In genomic region chr3:142931222-142931621, GRCh38 we compare ENCODE assay signal across 11 cellular contexts. TPM values are rescaled to one million over a fixed set of nuclear protein-coding genes. Genes with fewer than 3 reads are reported as not detected.
DNase-seq lines count a peak whose midpoint lies in the region; ATAC-seq and TF ChIP-seq lines count a peak whose summit lies in the region.
"Had no signal": no experiment of that assay in that cellular context is flagged by ENCODE, and none has a peak within 500 bp of the region (broad histone marks: within the 10 kb centered on the region; RNA-seq: fewer than 3 reads in every experiment).

No MANE protein-coding gene starts in this region.

- H2AFZ ChIP-seq in SK-N-SH (ENCODE audit: low read depth) (no peak overlapping the region), osteoblast (ENCODE audit: low read length) (no peak overlapping the region)
- H2AFZ ChIP-seq: parathyroid adenoma had no signal

- no peaks in the 10 kb centered on the region for H3K79me2 ChIP-seq in SK-N-SH (ENCODE audit: insufficient read depth)
- no peaks in the 10 kb centered on the region for H3K79me2 ChIP-seq in osteoblast (ENCODE audit: insufficient read depth, low read length)
- H3K79me2 ChIP-seq: parathyroid adenoma had no signal

- H3K9me3 ChIP-seq in SK-N-SH (no peaks in the 10 kb centered on the region), osteoblast (ENCODE audit: low read depth, low read length) (no peaks in the 10 kb centered on the region)

- H3K27me3 ChIP-seq in SK-N-SH (ENCODE audit: insufficient read depth), result no peaks in the 10 kb centered on the region
- peaks cover 10% of the 10 kb centered on the region for H3K27me3 ChIP-seq in osteoblast (ENCODE audit: insufficient read depth, low read length)
- H3K27me3 ChIP-seq: cardiac muscle cell had no signal

- CTCF ChIA-PET in SK-N-SH (lab: Yijun Ruan, JAX), result interaction anchor here (0.7 to 2.1 kb wide), 10 partner anchors 9 to 806 kb away, joined by 3 to 8 read pairs (median 4); no protein-coding TSS in a partner anchor

- no peak for TF ChIP-seq EP300 in SK-N-SH (IDR thresholded peaks at IDR 0.05; ENCODE audit: borderline replicate concordance in 1 of 2, low read depth in 1 of 2, low read length in 1 of 2)

- POLR2A ChIA-PET in SK-N-SH (lab: Yijun Ruan, JAX), result no interaction called here

- H3K27ac ChIP-seq in SK-N-SH (ENCODE audit: low read depth in 2 of 2, low read length in 1 of 2) (no peak overlapping the region), osteoblast (ENCODE audit: low read depth, low read length) (no peak overlapping the region)
- H3K27ac ChIP-seq: C4-2B, cardiac muscle cell, parathyroid adenoma had no signal

- H3K4me2 ChIP-seq in SK-N-SH (no peak overlapping the region), osteoblast (ENCODE audit: insufficient read depth, low read length) (no peak overlapping the region)

- WGBS in SK-N-SH (ENCODE audit: low lambda C conversion rate), result 63% methylated on average over 6 of the region's 6 CpGs

- no peak for TF ChIP-seq RAD21 in SK-N-SH (IDR thresholded peaks at IDR 0.05; ENCODE audit: low read length)

- H3K9ac ChIP-seq in SK-N-SH, result no peak overlapping the region
- H3K9ac ChIP-seq: parathyroid adenoma had no signal

- H3K4me3 ChIP-seq in SK-N-SH (ENCODE audit: low read depth in 2 of 2, low read length in 1 of 2) (no peak overlapping the region), osteoblast (ENCODE audit: insufficient read depth, low read length) (no peak overlapping the region)
- H3K4me3 ChIP-seq: cardiac muscle cell had no signal

- no peaks in the 10 kb centered on the region for H4K20me1 ChIP-seq in SK-N-SH (ENCODE audit: insufficient read depth)
- no peaks in the 10 kb centered on the region for H4K20me1 ChIP-seq in osteoblast (ENCODE audit: insufficient read depth, low read length)

- TF ChIP-seq CTCF in SK-N-SH (IDR thresholded peaks at IDR 0.05) (peak; percentile 27; the same call in 1 of the 2 replicates), osteoblast (IDR thresholded peaks at IDR 0.05; ENCODE audit: extremely low read depth, low read depth, low read length) (peak; percentile 12)

- peak; percentile 86 for ATAC-seq in HG02884 (IDR thresholded peaks at IDR 0.05; ENCODE audit: unreplicated experiment)
- ATAC-seq in left lobe of liver, result no peak
- ATAC-seq in GM18907 (IDR thresholded peaks at IDR 0.05; ENCODE audit: unreplicated experiment), result no peak

- no peaks in the 10 kb centered on the region for H3F3A ChIP-seq in SK-N-SH (replicated peaks; ENCODE audit: insufficient read depth)

- H3K36me3 ChIP-seq in SK-N-SH (replicated peaks in 1 of 2; ENCODE audit: control insufficient read depth in 1 of 2, insufficient read depth in 2 of 2, low read length in 1 of 2) (no peaks in the 10 kb centered on the region), osteoblast (ENCODE audit: insufficient read depth, low read length) (no peaks in the 10 kb centered on the region)
- H3K36me3 ChIP-seq: cardiac muscle cell had no signal

- H3K4me1 ChIP-seq in SK-N-SH (ENCODE audit: control insufficient read depth in 1 of 2, insufficient read depth in 2 of 2, low read depth in 1 of 2, low read length in 1 of 2), result no peaks in the 10 kb centered on the region
- H3K4me1 ChIP-seq in osteoblast (ENCODE audit: insufficient read depth, low read length), result no peaks in the 10 kb centered on the region
- H3K4me1 ChIP-seq: parathyroid adenoma had no signal

- H3K9me2 ChIP-seq in SK-N-SH, result no peaks in the 10 kb centered on the region

- DNase-seq in activated CD4-positive, alpha-beta T cell treated with anti-CD3 and anti-CD28 coated beads for 48 hours, result peak; percentile 62
- no peak for DNase-seq in activated CD4-positive, alpha-beta T cell treated with anti-CD3 and anti-CD28 coated beads, Interleukin-2, amount 50 U/mL, for 4 hours
- DNase-seq in SK-N-SH (peak; percentile 44), osteoblast (ENCODE audit: insufficient read length, low spot score, missing footprints) (no peak), left lobe of liver (ENCODE audit: low spot score) (no peak), Ammon's horn (ENCODE audit: low spot score) (no peak)

TF ChIP-seq in SK-N-SH, 30 proteins besides CTCF, POLR2A, EP300 and RAD21:
- TF ChIP-seq TCF12 (IDR thresholded peaks at IDR 0.05) (no peak), TEAD4 (IDR thresholded peaks at IDR 0.05; ENCODE audit: borderline replicate concordance, insufficient read depth) (no peak)

RNA-seq across cellular contexts. Expression of gene PAQR9, which starts 32.3 kb away (rescaled TPM):
- 0.10 and 0.16 TPM in 2 replicates for polyA plus RNA-seq in SK-N-SH (2012; rRNA removed)
- 0.15 and 0.16 TPM in 2 replicates for polyA plus RNA-seq in SK-N-SH (2012; cell fraction: cytosol; rRNA removed)
- polyA plus RNA-seq in SK-N-SH (2012; cell fraction: nucleus; rRNA removed), result 0.15 and 0.23 TPM in 2 replicates
- total RNA-seq in osteoblast (not detected in 2 replicates), left lobe of liver (11.5 TPM)

RNA-seq across cellular contexts. Expression of gene PCOLCE2, which starts 42.3 kb away (rescaled TPM):
- polyA plus RNA-seq in SK-N-SH (2012; rRNA removed), result 22.2 and 25.4 TPM in 2 replicates
- polyA plus RNA-seq in SK-N-SH (2012; cell fraction: cytosol; rRNA removed), result 26.6 and 26.8 TPM in 2 replicates
- 15.3 and 18.2 TPM in 2 replicates for polyA plus RNA-seq in SK-N-SH (2012; cell fraction: nucleus; rRNA removed)
- total RNA-seq in osteoblast (19.7 and 21.4 TPM in 2 replicates), left lobe of liver (8.2 TPM)

Comparison
In these comparisons a context has a peak if more than half of its experiments do, and no peak if none do; other contexts are left out.
1. DNase-seq: peak in activated CD4-positive, alpha-beta T cell treated with anti-CD3 and anti-CD28 coated beads for 48 hours (single experiment) and SK-N-SH (single experiment); none in activated CD4-positive, alpha-beta T cell treated with anti-CD3 and anti-CD28 coated beads, Interleukin-2, amount 50 U/mL, for 4 hours (0 of 2), osteoblast (single experiment), left lobe of liver (single experiment) and Ammon's horn (single experiment).
2. RNA of gene PAQR9, which starts 32.3 kb away (total RNA-seq): 11.5 TPM in left lobe of liver (single experiment); not detected in osteoblast; every median in the first group is over 10 times any median in the second.